9 cellular contexts compared by ENCODE assay signal in the genomic region with DNA sequence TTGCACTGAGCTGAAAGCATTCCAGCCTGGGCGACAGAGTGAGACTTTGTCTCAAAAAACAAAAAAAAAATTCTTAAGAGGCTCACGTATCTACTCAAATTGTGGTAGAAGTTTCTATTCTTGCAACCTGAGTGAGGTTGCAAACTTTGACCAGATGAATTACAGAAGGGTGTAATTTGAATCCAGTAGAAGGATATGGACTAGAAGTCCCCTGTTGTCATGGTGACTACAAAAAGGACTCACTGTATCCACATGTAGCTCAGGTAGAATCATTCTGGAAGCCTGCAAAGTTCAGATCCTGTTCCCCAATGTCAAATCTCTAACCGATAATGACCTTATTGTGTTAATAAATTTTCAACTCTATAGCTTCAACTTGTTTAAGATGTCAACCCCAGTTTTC.
"Had no signal": no experiment of that assay in that cellular context is flagged by ENCODE, and none has a peak within 500 bp of the region (broad histone marks: within the 10 kb centered on the region; RNA-seq: fewer than 3 reads in every experiment).

No MANE protein-coding gene starts in this region.

- ATAC-seq: HCT116 had no signal

- H3K4me3 ChIP-seq: GM23248, HAP-1 had no signal

- H3K9ac ChIP-seq: GM23248 had no signal

- H3K4me1 ChIP-seq: HAP-1 had no signal

- FAIRE-seq: HTR-8/SVneo had no signal

- H3K36me3 ChIP-seq: HAP-1 had no signal

- H3K27ac ChIP-seq: GM23248 had no signal

- DNase-seq: GM23248, GOT3, H7, HFFc6, IMR-90, KBM-7 had no signal

- H2AFZ ChIP-seq: GM23248 had no signal
